Comparison of ENCODE assay signal across 24 cellular contexts in the genomic region with DNA sequence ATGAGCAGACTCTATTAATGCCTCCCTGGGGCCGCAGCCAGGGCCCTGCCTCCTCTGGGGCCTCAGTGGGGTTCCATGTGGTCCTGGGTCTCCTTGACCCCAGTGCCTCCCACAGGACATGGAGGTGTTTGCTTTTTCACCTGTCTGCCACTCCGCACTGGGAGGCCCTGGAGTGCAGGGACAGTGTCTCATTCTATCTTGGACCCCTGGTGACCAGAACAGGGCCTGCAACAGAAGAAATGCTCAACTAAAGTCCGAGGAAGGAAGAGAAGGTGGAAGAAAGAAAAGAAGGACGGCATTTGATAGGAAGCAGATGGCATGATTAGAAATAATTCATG.
DNase-seq lines count a peak whose midpoint lies in the region; ATAC-seq, FAIRE-seq and TF ChIP-seq lines count a peak whose summit lies in the region.
"Had no signal": no experiment of that assay in that cellular context is flagged by ENCODE, and none has a peak within 500 bp of the region (broad histone marks: within the 10 kb centered on the region; RNA-seq: fewer than 3 reads in every experiment).

No MANE protein-coding gene starts in this region.

- no peaks in the 10 kb centered on the region for H3K79me2 ChIP-seq in K562 (ENCODE audit: control insufficient read depth, insufficient read depth, low read length)

- ATAC-seq in K562 (peak; percentile 69), GM21737 (IDR thresholded peaks at IDR 0.05; ENCODE audit: unreplicated experiment) (no peak), GM19452 (IDR thresholded peaks at IDR 0.05; ENCODE audit: unreplicated experiment) (no peak)
- ATAC-seq: HCT116 had no signal

- peaks cover 0 to 9% of the 10 kb centered on the region in 2 experiments; a peak in 2 of 5 replicates for H3K27me3 ChIP-seq in K562 (ENCODE audit: control insufficient read depth in 2 of 2, insufficient read depth in 2 of 2, low read length in 2 of 2)
- H3K27me3 ChIP-seq in esophagus muscularis mucosa, result no peaks in the 10 kb centered on the region

- no peak for DNase-seq in activated T-cell treated with anti-CD3 and anti-CD28 coated beads, Interleukin-2, amount 50 U/mL, for 24 hours
- DNase-seq in activated T-cell treated with anti-CD3 and anti-CD28 coated beads, Interleukin-2, amount 50 U/mL, for 48 hours, result no peak
- DNase-seq in COR-L47 (lab: John Stamatoyannopoulos, UW) (peak; percentile 63), K562 (ENCODE audit: extremely low read depth in 1 of 4, low spot score in 3 of 4) (no peak), esophagus muscularis mucosa (ENCODE audit: extremely low spot score) (peak; percentile 88)
- no peak for DNase-seq in activated naive CD4-positive, alpha-beta T cell treated with anti-CD3 and anti-CD28 coated beads, Interleukin-2, amount 50 U/mL, for 16 hours
- DNase-seq: AML-193; Calu3; CD4-positive, alpha-beta T cell; DMS79 treated with DMSO at 0.1 percent for 48 hours; GF-D8; GOT3; H7; HFFc6 had no signal

- TF ChIP-seq POLR2A in K562 (conservative IDR thresholded peaks at IDR 0.05) (no peak), esophagus muscularis mucosa (IDR thresholded peaks at IDR 0.05; ENCODE audit: low read depth) (no peak)

- H3K4me1 ChIP-seq in K562 (replicated peaks in 1 of 2; ENCODE audit: control insufficient read depth in 2 of 2, insufficient read depth in 2 of 2, low read length in 2 of 2) (no peaks in the 10 kb centered on the region), esophagus muscularis mucosa (no peaks in the 10 kb centered on the region)
- H3K4me1 ChIP-seq: A549 had no signal

- CTCF ChIA-PET in K562 (lab: Yijun Ruan, JAX; ENCODE audit: low intra/inter-chr PET ratio), result no interaction called here

- H3K4me2 ChIP-seq in K562 (ENCODE audit: insufficient read depth, low read length), result no peak overlapping the region
- H3K4me2 ChIP-seq: A549 had no signal

- in situ Hi-C loops in K562 (cut with MboI), result no loop called here

- TF ChIP-seq CTCF in K562 (IDR thresholded peaks at IDR 0.05 in 2 of 3, conservative IDR thresholded peaks at IDR 0.05 in 1 of 3; ENCODE audit: insufficient read depth in 2 of 3, low read depth in 1 of 3, low read length in 3 of 3) (0 out of 6 replicates have a peak, but pooled peaks of 1 of the 3 experiments have one; percentile 15), esophagus muscularis mucosa (IDR thresholded peaks at IDR 0.05) (no peak)

- 0% methylated on average over 4 of the region's 4 CpGs for WGBS in K562 (ENCODE audit: insufficient coverage, low coverage, missing lambda C conversion rate)
- 79% methylated on average over 3 of the region's 4 CpGs for WGBS in esophagus muscularis mucosa

- POLR2A ChIA-PET in K562 (lab: Yijun Ruan, JAX), result no interaction called here

- H3K27ac ChIP-seq in K562 (ENCODE audit: extremely low read depth, low read depth, low read length) (no peak overlapping the region), esophagus muscularis mucosa (replicated peaks in 1 of 4) (no peak overlapping the region)
- H3K27ac ChIP-seq: 22Rv1, A549, C4-2B had no signal

- H3K4me1 Mint-ChIP-seq in activated T-cell treated with anti-CD3 and anti-CD28 coated beads, Interleukin-2, amount 50 U/mL, for 24 hours (ENCODE audit: low read depth), result peaks cover 11% of the 10 kb centered on the region

- H3K36me3 ChIP-seq in K562 (ENCODE audit: control insufficient read depth, insufficient read depth, low read length), result no peaks in the 10 kb centered on the region
- H3K36me3 ChIP-seq in esophagus muscularis mucosa, result no peaks in the 10 kb centered on the region

- H3K9me3 ChIP-seq in K562 (replicated peaks; ENCODE audit: control insufficient read depth, insufficient read depth, low read depth, low read length) (no peaks in the 10 kb centered on the region), esophagus muscularis mucosa (no peaks in the 10 kb centered on the region)
- H3K9me3 ChIP-seq: A549 had no signal

- no TSS peak for BruUV-seq in K562 (replicated peaks; lab: Mats Ljungman, UMichigan)

- H3K4me3 ChIP-seq in K562 (no peak overlapping the region), esophagus muscularis mucosa (no peak overlapping the region)
- H3K4me3 ChIP-seq: A549 had no signal

- TF ChIP-seq EP300 in K562 (IDR thresholded peaks at IDR 0.05; ENCODE audit: low read length) (no peak), esophagus muscularis mucosa (IDR thresholded peaks at IDR 0.05) (no peak)

- H3K36me3 Mint-ChIP-seq in activated T-cell treated with anti-CD3 and anti-CD28 coated beads, Interleukin-2, amount 50 U/mL, for 24 hours (ENCODE audit: low read depth), result no peaks in the 10 kb centered on the region
- H3K36me3 Mint-ChIP-seq: IgD-negative memory B cell had no signal

- peak overlapping the region; percentile 2 for H3K27ac Mint-ChIP-seq in activated T-cell treated with anti-CD3 and anti-CD28 coated beads, Interleukin-2, amount 50 U/mL, for 24 hours
- H3K27ac Mint-ChIP-seq: CD4-positive, alpha-beta T cell; HFFc6; IgD-negative memory B cell had no signal

- no peak overlapping the region for H3K9ac ChIP-seq in K562 (ENCODE audit: insufficient read depth in 1 of 2, low read depth in 2 of 2, low read length in 2 of 2)

- intact Hi-C loops in K562 (cut with micrococcal nuclease) (no loop called here), esophagus muscularis mucosa (cut with DNase I) (no loop called here)

- FAIRE-seq in K562 (lab: Jason Lieb, UNC), result no peak
- FAIRE-seq: A549, GM12891, GM19239, HTR-8/SVneo had no signal

- H4K20me1 ChIP-seq in K562 (replicated peaks; ENCODE audit: control insufficient read depth, insufficient read depth, low read length), result no peaks in the 10 kb centered on the region

- no peak overlapping the region for H2AFZ ChIP-seq in K562 (ENCODE audit: low read depth, low read length)

- H3K27me3 Mint-ChIP-seq in activated T-cell treated with anti-CD3 and anti-CD28 coated beads, Interleukin-2, amount 50 U/mL, for 24 hours, result peaks cover 29% of the 10 kb centered on the region

- no peaks in the 10 kb centered on the region for H3K9me1 ChIP-seq in K562 (ENCODE audit: control insufficient read depth, insufficient read depth, low read length)

- TF ChIP-seq RAD21 in K562 (CRISPR knock-in tag; conservative IDR thresholded peaks at IDR 0.05 in 1 of 2, IDR thresholded peaks at IDR 0.05 in 1 of 2), result no peak

- no peak overlapping the region for H3K4me3 Mint-ChIP-seq in activated T-cell treated with anti-CD3 and anti-CD28 coated beads, Interleukin-2, amount 50 U/mL, for 24 hours
- H3K4me3 Mint-ChIP-seq: CD4-positive, alpha-beta T cell; HFFc6; IgD-negative memory B cell had no signal

- H3K9me3 Mint-ChIP-seq in activated T-cell treated with anti-CD3 and anti-CD28 coated beads, Interleukin-2, amount 50 U/mL, for 24 hours, result no peaks in the 10 kb centered on the region
- H3K9me3 Mint-ChIP-seq: CD4-positive, alpha-beta T cell; HFFc6 had no signal

TF ChIP-seq in K562, 482 proteins besides CTCF, POLR2A, EP300 and RAD21:
- TF ChIP-seq MYC (IDR thresholded peaks at IDR 0.05; ENCODE audit: low read depth, low read length) (no peak), MYC (CRISPR knock-in tag; IDR thresholded peaks at IDR 0.05; ENCODE audit: borderline replicate concordance, low read depth) (no peak), SAFB2 (IDR thresholded peaks at IDR 0.05; ENCODE audit: borderline replicate concordance, low read depth, low read length, severe bottlenecking) (no peak), CBX8 (IDR thresholded peaks at IDR 0.05; ENCODE audit: borderline replicate concordance, extremely low read depth, low read depth, low read length, poor library complexity, severe bottlenecking) (no peak), DACH1 (IDR thresholded peaks at IDR 0.05; ENCODE audit: partially characterized antibody) (no peak), SPI1 (IDR thresholded peaks at IDR 0.05; ENCODE audit: borderline replicate concordance, low read depth, low read length) (no peak), BRD4 (IDR thresholded peaks at IDR 0.05) (no peak), ZNF436 (CRISPR knock-in tag; IDR thresholded peaks at IDR 0.05) (no peak), ZNF695 (CRISPR knock-in tag; IDR thresholded peaks at IDR 0.05) (no peak), ZBED1 (IDR thresholded peaks at IDR 0.05) (no peak), MXI1 (IDR thresholded peaks at IDR 0.05; ENCODE audit: low read depth, low read length) (no peak), THRAP3 (IDR thresholded peaks at IDR 0.05; ENCODE audit: borderline replicate concordance) (no peak), ZNF77 (CRISPR knock-in tag; IDR thresholded peaks at IDR 0.05) (no peak), MEIS2 (IDR thresholded peaks at IDR 0.05; ENCODE audit: partially characterized antibody) (no peak)
- TF ChIP-seq, protein P1, sequence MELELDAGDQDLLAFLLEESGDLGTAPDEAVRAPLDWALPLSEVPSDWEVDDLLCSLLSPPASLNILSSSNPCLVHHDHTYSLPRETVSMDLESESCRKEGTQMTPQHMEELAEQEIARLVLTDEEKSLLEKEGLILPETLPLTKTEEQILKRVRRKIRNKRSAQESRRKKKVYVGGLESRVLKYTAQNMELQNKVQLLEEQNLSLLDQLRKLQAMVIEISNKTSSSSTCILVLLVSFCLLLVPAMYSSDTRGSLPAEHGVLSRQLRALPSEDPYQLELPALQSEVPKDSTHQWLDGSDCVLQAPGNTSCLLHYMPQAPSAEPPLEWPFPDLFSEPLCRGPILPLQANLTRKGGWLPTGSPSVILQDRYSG (tag; conservative IDR thresholded peaks at IDR 0.05; ENCODE audit: low read depth), result no peak
- TF ChIP-seq, protein P2, sequence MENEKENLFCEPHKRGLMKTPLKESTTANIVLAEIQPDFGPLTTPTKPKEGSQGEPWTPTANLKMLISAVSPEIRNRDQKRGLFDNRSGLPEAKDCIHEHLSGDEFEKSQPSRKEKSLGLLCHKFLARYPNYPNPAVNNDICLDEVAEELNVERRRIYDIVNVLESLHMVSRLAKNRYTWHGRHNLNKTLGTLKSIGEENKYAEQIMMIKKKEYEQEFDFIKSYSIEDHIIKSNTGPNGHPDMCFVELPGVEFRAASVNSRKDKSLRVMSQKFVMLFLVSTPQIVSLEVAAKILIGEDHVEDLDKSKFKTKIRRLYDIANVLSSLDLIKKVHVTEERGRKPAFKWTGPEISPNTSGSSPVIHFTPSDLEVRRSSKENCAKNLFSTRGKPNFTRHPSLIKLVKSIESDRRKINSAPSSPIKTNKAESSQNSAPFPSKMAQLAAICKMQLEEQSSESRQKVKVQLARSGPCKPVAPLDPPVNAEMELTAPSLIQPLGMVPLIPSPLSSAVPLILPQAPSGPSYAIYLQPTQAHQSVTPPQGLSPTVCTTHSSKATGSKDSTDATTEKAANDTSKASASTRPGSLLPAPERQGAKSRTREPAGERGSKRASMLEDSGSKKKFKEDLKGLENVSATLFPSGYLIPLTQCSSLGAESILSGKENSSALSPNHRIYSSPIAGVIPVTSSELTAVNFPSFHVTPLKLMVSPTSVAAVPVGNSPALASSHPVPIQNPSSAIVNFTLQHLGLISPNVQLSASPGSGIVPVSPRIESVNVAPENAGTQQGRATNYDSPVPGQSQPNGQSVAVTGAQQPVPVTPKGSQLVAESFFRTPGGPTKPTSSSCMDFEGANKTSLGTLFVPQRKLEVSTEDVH (IDR thresholded peaks at IDR 0.05; ENCODE audit: low read depth, partially characterized antibody), result no peak

Comparison
In these comparisons a context has a peak if more than half of its experiments do, and no peak if none do; other contexts are left out.
1. DNase-seq: peak in COR-L47 (single experiment) and esophagus muscularis mucosa (single experiment); none in activated T-cell treated with anti-CD3 and anti-CD28 coated beads, Interleukin-2, amount 50 U/mL, for 24 hours (single experiment), activated T-cell treated with anti-CD3 and anti-CD28 coated beads, Interleukin-2, amount 50 U/mL, for 48 hours (0 of 2), K562 (0 of 4) and activated naive CD4-positive, alpha-beta T cell treated with anti-CD3 and anti-CD28 coated beads, Interleukin-2, amount 50 U/mL, for 16 hours (single experiment).